In genomic region chr20:44028868-44029847, GRCh38 we compare ENCODE assay signal across 10 cellular contexts.
DNase-seq lines count a peak whose midpoint lies in the region; ATAC-seq, FAIRE-seq and TF ChIP-seq lines count a peak whose summit lies in the region.
"Had no signal": no experiment of that assay in that cellular context is flagged by ENCODE, and none has a peak within 500 bp of the region (broad histone marks: within the 10 kb centered on the region; RNA-seq: fewer than 3 reads in every experiment).

No MANE protein-coding gene starts in this region.

- H3K4me3 ChIP-seq in Loucy (ENCODE audit: low read length, poor library complexity, severe bottlenecking) (peak overlapping the region; percentile 52), lower lobe of right lung (no peak overlapping the region), stomach (no peak overlapping the region), upper lobe of right lung (no peak overlapping the region)

- H3K27me3 ChIP-seq in Loucy (ENCODE audit: insufficient read depth, low read length, poor library complexity, severe bottlenecking) (no peaks in the 10 kb centered on the region), lower lobe of right lung (ENCODE audit: low read depth) (no peaks in the 10 kb centered on the region), stomach (no peaks in the 10 kb centered on the region), upper lobe of right lung (no peaks in the 10 kb centered on the region)

- peak overlapping the region; percentile 17 for H3K9ac ChIP-seq in Loucy (ENCODE audit: low read depth, low read length, poor library complexity, severe bottlenecking)

- FAIRE-seq in GM12892 (lab: Jason Lieb, UNC): peak; percentile 98
- FAIRE-seq: G401.6 had no signal

- H4K20me1 ChIP-seq in Loucy (ENCODE audit: insufficient read depth, low read length, poor library complexity, severe bottlenecking): no peaks in the 10 kb centered on the region

- DNase-seq in GM12892 (ENCODE audit: insufficient read length) (no peak), lower lobe of right lung (no peak), stomach (no peak), upper lobe of right lung (no peak), cerebellar cortex (ENCODE audit: low spot score) (no peak)
- DNase-seq: NCI-H187 treated with DMSO at 0.1 percent for 48 hours had no signal

- 54 to 69% (median 66%) methylated on average over 14 of the region's 14 CpGs for WGBS in stomach, 5 donors

- H3K4me2 ChIP-seq in Loucy (ENCODE audit: low read depth, low read length, poor library complexity, severe bottlenecking): peak overlapping the region; percentile 64

- H3K36me3 ChIP-seq in Loucy (ENCODE audit: insufficient read depth, low read length) (no peaks in the 10 kb centered on the region), lower lobe of right lung (no peaks in the 10 kb centered on the region), stomach (no peaks in the 10 kb centered on the region), upper lobe of right lung (no peaks in the 10 kb centered on the region)

- intact Hi-C loops in lower lobe of right lung (cut with DNase I): no loop called here
- intact Hi-C loops in stomach (cut with DNase I; ENCODE audit: low total_unique reads): no loop called here
- intact Hi-C loops in upper lobe of right lung (cut with DNase I): no loop called here

- H3K9me3 ChIP-seq in Loucy (ENCODE audit: insufficient read depth, low read depth, low read length): no peaks in the 10 kb centered on the region; the same call in 1 of the 2 replicates
- no peaks in the 10 kb centered on the region for H3K9me3 ChIP-seq in lower lobe of right lung
- no peaks in the 10 kb centered on the region for H3K9me3 ChIP-seq in stomach
- no peaks in the 10 kb centered on the region for H3K9me3 ChIP-seq in upper lobe of right lung

- no peak for TF ChIP-seq CTCF in Loucy (conservative IDR thresholded peaks at IDR 0.05; ENCODE audit: low read length)
- no peak for TF ChIP-seq CTCF in lower lobe of right lung (IDR thresholded peaks at IDR 0.05)
- TF ChIP-seq CTCF in stomach (IDR thresholded peaks at IDR 0.05): no peak
- TF ChIP-seq CTCF in upper lobe of right lung (IDR thresholded peaks at IDR 0.05): no peak

- H3F3A ChIP-seq in Loucy (ENCODE audit: low read depth): peaks cover 12% of the 10 kb centered on the region

- peaks cover 61% of the 10 kb centered on the region for H3K4me1 ChIP-seq in Loucy (ENCODE audit: insufficient read depth, low read length, poor library complexity, severe bottlenecking)
- H3K4me1 ChIP-seq in lower lobe of right lung: no peaks in the 10 kb centered on the region
- H3K4me1 ChIP-seq in stomach: no peaks in the 10 kb centered on the region
- no peaks in the 10 kb centered on the region for H3K4me1 ChIP-seq in upper lobe of right lung

- TF ChIP-seq EP300 in stomach (IDR thresholded peaks at IDR 0.05): no peak

- no peak overlapping the region for H2AFZ ChIP-seq in Loucy (ENCODE audit: low read length)

- H3K79me2 ChIP-seq in Loucy (ENCODE audit: insufficient read depth, low read length): no peaks in the 10 kb centered on the region

- TF ChIP-seq POLR2A in GM12892 (IDR thresholded peaks at IDR 0.05; ENCODE audit: low read depth, low read length) (peak; percentile 26; the same call in 1 of the 2 replicates), stomach (IDR thresholded peaks at IDR 0.05) (no peak)

- H3K27ac ChIP-seq in lower lobe of right lung: no peak overlapping the region
- no peak overlapping the region for H3K27ac ChIP-seq in stomach
- no peak overlapping the region for H3K27ac ChIP-seq in upper lobe of right lung

- no peaks in the 10 kb centered on the region for H3K9me2 ChIP-seq in Loucy (replicated peaks; ENCODE audit: low read depth, low read length)

- ATAC-seq in GM19463 (IDR thresholded peaks at IDR 0.05; ENCODE audit: unreplicated experiment) (peak; percentile 89), lower lobe of right lung (peak; percentile 22 to 31), upper lobe of right lung (no peak), GM19324 (IDR thresholded peaks at IDR 0.05; ENCODE audit: low FRiP score, unreplicated experiment) (no peak)

Comparison
In these comparisons a context has a peak if more than half of its experiments do, and no peak if none do; other contexts are left out.
1. ATAC-seq: peak in GM19463 (single experiment) and lower lobe of right lung (2 of 2); none in upper lobe of right lung (single experiment) and GM19324 (single experiment).